In the genomic region with DNA sequence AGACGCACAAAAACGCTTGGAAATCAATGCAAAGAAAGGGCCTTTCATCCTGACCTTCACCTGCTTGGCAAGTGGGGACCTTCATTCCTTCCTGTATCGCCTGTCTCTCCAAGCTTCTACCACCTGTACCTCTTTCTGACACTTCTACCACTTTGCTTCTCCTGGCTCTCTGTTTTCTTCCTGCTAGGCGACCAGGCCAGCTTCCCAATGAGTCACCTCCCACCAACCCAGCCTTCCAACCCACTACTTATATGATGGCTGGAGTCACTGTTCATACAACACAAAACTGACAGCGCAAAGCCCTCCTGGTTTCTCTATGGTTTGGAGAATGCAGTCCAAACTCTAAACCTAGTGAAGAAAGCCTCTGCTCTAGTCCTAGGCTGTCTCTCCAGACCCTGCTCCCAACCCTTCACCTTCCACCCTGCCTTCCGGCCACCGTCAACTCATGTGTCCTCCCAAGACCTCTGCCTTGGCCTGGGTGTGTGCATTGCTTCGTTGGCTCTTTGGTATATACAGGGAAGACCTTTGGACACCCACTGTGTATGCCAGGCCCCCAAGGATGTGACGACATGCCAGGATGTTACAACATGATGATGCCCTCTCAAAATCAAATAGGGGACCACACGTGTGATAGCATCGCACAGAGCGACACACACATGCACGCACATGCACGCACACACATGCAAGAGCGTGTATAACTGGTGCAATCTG, we compare ENCODE assay signal across 15 cellular contexts.
"Had no signal": no experiment of that assay in that cellular context is flagged by ENCODE, and none has a peak within 500 bp of the region (broad histone marks: within the 10 kb centered on the region; RNA-seq: fewer than 3 reads in every experiment).

No MANE protein-coding gene starts in this region.

- H3K36me3 ChIP-seq: gastrocnemius medialis, thoracic aorta had no signal

- H3K27me3 ChIP-seq: gastrocnemius medialis, heart right ventricle, left lung had no signal

- H3K9me3 Mint-ChIP-seq: activated naive CD4-positive, alpha-beta T cell treated with anti-CD3 and anti-CD28 coated beads for 36 hours; activated T-helper 17 cell treated with anti-CD3 and anti-CD28 coated beads, Interleukin-2, amount 50 U/mL, for 72 hours; memory B cell; natural killer cell; stimulated activated naive CD8-positive, alpha-beta T cell treated with anti-CD3 and anti-CD28 coated beads, Interleukin-15, amount 100 ng/mL, for 72 hours; WTC11 had no signal

- H3K4me3 Mint-ChIP-seq: activated CD8-positive, alpha-beta T cell treated with anti-CD3 and anti-CD28 coated beads, Interleukin-2, amount 10 ng/mL, durations not matched to agents 7 days and 5 days; activated naive CD4-positive, alpha-beta T cell treated with anti-CD3 and anti-CD28 coated beads for 36 hours; activated T-helper 17 cell treated with anti-CD3 and anti-CD28 coated beads, Interleukin-2, amount 50 U/mL, for 72 hours; memory B cell; natural killer cell; stimulated activated naive CD8-positive, alpha-beta T cell treated with anti-CD3 and anti-CD28 coated beads, Interleukin-15, amount 100 ng/mL, for 72 hours; WTC11 had no signal

- H3K27ac Mint-ChIP-seq: activated CD8-positive, alpha-beta T cell treated with anti-CD3 and anti-CD28 coated beads, Interleukin-2, amount 10 ng/mL, durations not matched to agents 7 days and 5 days; activated naive CD4-positive, alpha-beta T cell treated with anti-CD3 and anti-CD28 coated beads for 36 hours; activated T-helper 17 cell treated with anti-CD3 and anti-CD28 coated beads, Interleukin-2, amount 50 U/mL, for 72 hours; memory B cell; natural killer cell; stimulated activated naive CD8-positive, alpha-beta T cell treated with anti-CD3 and anti-CD28 coated beads, Interleukin-15, amount 100 ng/mL, for 72 hours; WTC11 had no signal

- DNase-seq: activated CD4-positive, alpha-beta T cell treated with anti-CD3 and anti-CD28 coated beads for 48 hours; activated CD8-positive, alpha-beta memory T cell treated with anti-CD3 and anti-CD28 coated beads, Interleukin-2, amount 50 U/mL, for 48 hours; activated CD8-positive, alpha-beta T cell treated with anti-CD3 and anti-CD28 coated beads, Interleukin-2, amount 10 ng/mL, durations not matched to agents 7 days and 5 days; activated naive CD4-positive, alpha-beta T cell treated with anti-CD3 and anti-CD28 coated beads for 36 hours; gastrocnemius medialis; heart right ventricle; natural killer cell; stimulated activated CD4-positive, alpha-beta T cell treated with anti-CD3 and anti-CD28 coated beads, Interleukin-15, amount 100 ng/mL, for 24 hours; stimulated activated CD4-positive, alpha-beta T cell treated with anti-CD3 and anti-CD28 coated beads, Interleukin-4, amount 100 ng/mL, for 24 hours; stimulated activated naive CD8-positive, alpha-beta T cell treated with anti-CD3 and anti-CD28 coated beads, Interleukin-15, amount 100 ng/mL, for 72 hours had no signal

- H3K36me3 Mint-ChIP-seq: memory B cell, natural killer cell had no signal

- H3K27ac ChIP-seq: left lung, thoracic aorta had no signal

- ATAC-seq: activated CD8-positive, alpha-beta T cell treated with anti-CD3 and anti-CD28 coated beads, Interleukin-2, amount 10 ng/mL, durations not matched to agents 7 days and 5 days; activated T-helper 17 cell treated with anti-CD3 and anti-CD28 coated beads, Interleukin-2, amount 50 U/mL, for 72 hours; left lung; stimulated activated naive CD8-positive, alpha-beta T cell treated with anti-CD3 and anti-CD28 coated beads, Interleukin-15, amount 100 ng/mL, for 72 hours; WTC11 had no signal

- H3K4me3 ChIP-seq: heart right ventricle, left lung, thoracic aorta had no signal

- H3K4me1 Mint-ChIP-seq: activated T-helper 17 cell treated with anti-CD3 and anti-CD28 coated beads, Interleukin-2, amount 50 U/mL, for 72 hours; memory B cell; stimulated activated naive CD8-positive, alpha-beta T cell treated with anti-CD3 and anti-CD28 coated beads, Interleukin-15, amount 100 ng/mL, for 72 hours had no signal

- H3K9me3 ChIP-seq: gastrocnemius medialis, heart right ventricle, left lung, thoracic aorta had no signal
